In the genomic region with DNA sequence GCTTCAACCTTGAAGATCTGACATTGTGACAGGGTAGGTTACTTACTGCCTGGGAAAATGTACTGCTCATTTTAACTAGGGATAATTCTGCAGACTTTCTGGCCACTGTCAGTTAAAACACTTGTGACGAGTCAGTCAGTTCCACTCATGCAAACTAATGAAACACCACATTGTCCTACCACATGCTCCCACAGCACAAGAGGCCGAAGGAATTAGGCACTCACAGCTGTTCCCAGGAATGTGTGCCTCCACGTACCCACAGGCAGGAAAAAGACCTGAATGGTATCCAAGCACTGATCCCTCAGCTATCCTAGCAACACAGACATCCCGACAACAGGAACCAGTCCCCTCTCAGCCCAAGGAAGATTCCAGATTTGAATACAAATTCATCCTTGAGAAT, we compare ENCODE assay signal across 14 cellular contexts. TPM values are rescaled to one million over a fixed set of nuclear protein-coding genes. Genes with fewer than 3 reads are reported as not detected.
DNase-seq lines count a peak whose midpoint lies in the region; ATAC-seq and TF ChIP-seq lines count a peak whose summit lies in the region.
"Had no signal": no experiment of that assay in that cellular context is flagged by ENCODE, and none has a peak within 500 bp of the region (broad histone marks: within the 10 kb centered on the region; RNA-seq: fewer than 3 reads in every experiment).

No MANE protein-coding gene starts in this region.

- H3K4me3 ChIP-seq in HCT116 (replicated peaks in 1 of 2; ENCODE audit: low read depth in 1 of 2, low read length in 2 of 2) = no peak overlapping the region
- no peak overlapping the region for H3K4me3 ChIP-seq in SK-N-SH (ENCODE audit: low read depth in 2 of 2, low read length in 1 of 2)
- H3K4me3 ChIP-seq: thoracic aorta had no signal

- TF ChIP-seq POLR2A in HCT116 (IDR thresholded peaks at IDR 0.05; ENCODE audit: borderline replicate concordance, extremely low read depth, insufficient read depth, insufficient read length) = no peak

- H3K9me2 ChIP-seq in HCT116 (ENCODE audit: insufficient read depth) = no peaks in the 10 kb centered on the region
- H3K9me2 ChIP-seq in SK-N-SH = no peaks in the 10 kb centered on the region

- H3K79me2 ChIP-seq in HCT116 (ENCODE audit: insufficient read depth, low read length) (peaks cover 96% of the 10 kb centered on the region), SK-N-SH (ENCODE audit: insufficient read depth) (peaks cover 93% of the 10 kb centered on the region)

- H3K4me1 ChIP-seq in HCT116 (ENCODE audit: control insufficient read depth in 1 of 2, insufficient read depth in 2 of 2, low read length in 2 of 2) (peaks cover 56 to 91% of the 10 kb centered on the region in 2 experiments), SK-N-SH (ENCODE audit: control insufficient read depth in 1 of 2, insufficient read depth in 2 of 2, low read depth in 1 of 2, low read length in 1 of 2) (peaks cover 70 to 82% of the 10 kb centered on the region in 2 experiments)

- H3K4me2 ChIP-seq in HCT116 (ENCODE audit: low read length) (no peak overlapping the region), SK-N-SH (peak overlapping the region; percentile 13)

- peak in 1 of 2 experiments; percentile 50; a peak in 1 of 4 replicates for TF ChIP-seq EP300 in SK-N-SH (IDR thresholded peaks at IDR 0.05; ENCODE audit: borderline replicate concordance in 1 of 2, low read depth in 1 of 2, low read length in 1 of 2)

- H3K27me3 ChIP-seq in HCT116 (ENCODE audit: insufficient read depth, low read length) (no peaks in the 10 kb centered on the region), SK-N-SH (ENCODE audit: insufficient read depth) (no peaks in the 10 kb centered on the region)

- TF ChIP-seq RAD21 in HCT116 (IDR thresholded peaks at IDR 0.05; ENCODE audit: low read depth) (no peak), SK-N-SH (IDR thresholded peaks at IDR 0.05; ENCODE audit: low read length) (no peak)

- no peak for DNase-seq in HCT116 (ENCODE audit: low read depth, low spot score)
- DNase-seq in SK-N-SH = no peak
- peak; percentile 70 for DNase-seq in foreskin melanocyte
- peak; percentile 70 for DNase-seq in pons (ENCODE audit: low spot score)
- no peak for DNase-seq in COLO829 (ENCODE audit: low spot score)
- DNase-seq in activated CD8-positive, alpha-beta memory T cell treated with anti-CD3 and anti-CD28 coated beads for 24 hours = no peak
- DNase-seq: effector memory CD8-positive, alpha-beta T cell; NCI-H146; NCI-H510A; stimulated activated CD4-positive, alpha-beta T cell treated with anti-CD3 and anti-CD28 coated beads, Interleukin-4, amount 100 ng/mL, for 1 hour had no signal

- H3K9me3 ChIP-seq in HCT116 (ENCODE audit: control insufficient read depth in 1 of 2, insufficient read depth in 1 of 2, low read depth in 1 of 2, low read length in 2 of 2) = no peaks in the 10 kb centered on the region
- no peaks in the 10 kb centered on the region for H3K9me3 ChIP-seq in SK-N-SH
- H3K9me3 ChIP-seq: thoracic aorta had no signal

- intact Hi-C loops in HCT116 (cut with micrococcal nuclease) = no loop called here

- no peak for TF ChIP-seq CTCF in HCT116 (IDR thresholded peaks at IDR 0.05 in 2 of 3, conservative IDR thresholded peaks at IDR 0.05 in 1 of 3; ENCODE audit: borderline replicate concordance in 1 of 3, insufficient read depth in 1 of 3, low read depth in 2 of 3, low read length in 2 of 3)
- no peak for TF ChIP-seq CTCF in SK-N-SH (IDR thresholded peaks at IDR 0.05)

- H2AFZ ChIP-seq in HCT116 (ENCODE audit: low read depth, low read length, poor library complexity, severe bottlenecking) (no peak overlapping the region), SK-N-SH (ENCODE audit: low read depth) (no peak overlapping the region)

- H4K20me1 ChIP-seq in HCT116 (ENCODE audit: insufficient read depth) (peaks cover 13% of the 10 kb centered on the region; the same call in 1 of the 2 replicates), SK-N-SH (ENCODE audit: insufficient read depth) (peaks cover 91% of the 10 kb centered on the region)

- H3F3A ChIP-seq in SK-N-SH (replicated peaks; ENCODE audit: insufficient read depth) = peaks cover 93% of the 10 kb centered on the region

- 61% methylated on average over 4 of the region's 4 CpGs for WGBS in SK-N-SH (ENCODE audit: low lambda C conversion rate)

- CTCF ChIA-PET in HCT116 (lab: Charles Lee) = interaction anchor here (1.5 kb wide), 1 partner anchor 145 kb away, joined by 3 read pairs; no protein-coding TSS in a partner anchor
- CTCF ChIA-PET in SK-N-SH (lab: Yijun Ruan, JAX) = interaction anchor here (1.0 to 9.3 kb wide), 6 partner anchors 11 to 177 kb away, joined by 4 to 56 read pairs (median 18); partner anchors contain the start of gene BCAR3

- H3K27ac ChIP-seq in HCT116 (ENCODE audit: low read depth, low read length) (no peak overlapping the region), SK-N-SH (ENCODE audit: low read depth in 2 of 2, low read length in 1 of 2) (peak overlapping the region; percentile 60 to 81)
- H3K27ac ChIP-seq: thoracic aorta had no signal

- RAD21 ChIA-PET in HCT116 (lab: Charles Lee; ENCODE audit: low non-redundant PET in 1 of 2, low total read pairs in 2 of 2, uncharacterized antibody in 2 of 2, unreplicated experiment in 2 of 2) = no interaction called here

- POLR2A ChIA-PET in HCT116 (lab: Charles Lee) = no interaction called here
- POLR2A ChIA-PET in SK-N-SH (lab: Yijun Ruan, JAX) = no interaction called here

- peaks cover 0 to 47% of the 10 kb centered on the region in 2 experiments; a peak in 2 of 4 replicates for H3K36me3 ChIP-seq in HCT116 (ENCODE audit: control insufficient read depth in 1 of 2, insufficient read depth in 2 of 2, low read length in 2 of 2)
- peaks cover 26 to 61% of the 10 kb centered on the region in 2 experiments for H3K36me3 ChIP-seq in SK-N-SH (replicated peaks in 1 of 2; ENCODE audit: control insufficient read depth in 1 of 2, insufficient read depth in 2 of 2, low read length in 1 of 2)
- H3K36me3 ChIP-seq: thoracic aorta had no signal

- no peak for ATAC-seq in HCT116
- ATAC-seq in GM21825 (IDR thresholded peaks at IDR 0.05; ENCODE audit: unreplicated experiment) = no peak
- no peak for ATAC-seq in HG02588 (IDR thresholded peaks at IDR 0.05; ENCODE audit: unreplicated experiment)
- ATAC-seq: effector memory CD8-positive, alpha-beta T cell; natural killer cell treated with Interleukin-12 subunit alpha and Interleukin-12 subunit beta and Interleukin-15 and Interleukin-18, amount 100 ng/mL, for 72 hours had no signal

- no TSS peak for BruUV-seq in HCT116 (replicated peaks; lab: Mats Ljungman, UMichigan)

- H3K9ac ChIP-seq in HCT116 (ENCODE audit: low read length) (peak overlapping the region; percentile 2; the same call in 1 of the 2 replicates), SK-N-SH (peak overlapping the region; percentile 38; the same call in 1 of the 2 replicates)

TF ChIP-seq in HCT116, 20 proteins besides CTCF, POLR2A, EP300 and RAD21:
- TF ChIP-seq EZH2phosphoT487 (IDR thresholded peaks at IDR 0.05; ENCODE audit: borderline replicate concordance) = no peak
- TF ChIP-seq ZFX (IDR thresholded peaks at IDR 0.05) = no peak
- TF ChIP-seq EGR1 (IDR thresholded peaks at IDR 0.05; ENCODE audit: low read depth) = no peak
- no peak for TF ChIP-seq FOSL1 (IDR thresholded peaks at IDR 0.05; ENCODE audit: low read depth)
- TF ChIP-seq SRF (IDR thresholded peaks at IDR 0.05; ENCODE audit: low read depth) = no peak
- no peak for TF ChIP-seq SP1 (IDR thresholded peaks at IDR 0.05; ENCODE audit: low read depth)
- TF ChIP-seq CEBPB (IDR thresholded peaks at IDR 0.05; ENCODE audit: low read depth) = no peak
- TF ChIP-seq YY1 (IDR thresholded peaks at IDR 0.05; ENCODE audit: extremely low read depth, insufficient replicate concordance, low read depth, low read length) = no peak

TF ChIP-seq in SK-N-SH, 30 proteins besides CTCF, POLR2A, EP300 and RAD21 (continues in another document):
- TF ChIP-seq FOXM1 (IDR thresholded peaks at IDR 0.05; ENCODE audit: low read depth) (no peak), TEAD4 (IDR thresholded peaks at IDR 0.05; ENCODE audit: borderline replicate concordance, insufficient read depth) (no peak), MXI1 (IDR thresholded peaks at IDR 0.05; ENCODE audit: low read depth, low read length) (no peak), RFX5 (IDR thresholded peaks at IDR 0.05; ENCODE audit: low read length) (no peak), EZH2phosphoT487 (IDR thresholded peaks at IDR 0.05; ENCODE audit: borderline replicate concordance, low read depth) (no peak), GATA2 (CRISPR knock-in tag; IDR thresholded peaks at IDR 0.05) (no peak), NRF1 (IDR thresholded peaks at IDR 0.05; ENCODE audit: low read depth, low read length) (no peak), USF1 (IDR thresholded peaks at IDR 0.05; ENCODE audit: borderline replicate concordance, low read depth) (no peak), FOXJ3 (CRISPR knock-in tag; IDR thresholded peaks at IDR 0.05) (no peak), FOSL2 (IDR thresholded peaks at IDR 0.05; ENCODE audit: borderline replicate concordance, low read depth) (no peak), SMC3 (IDR thresholded peaks at IDR 0.05; ENCODE audit: low read depth, low read length) (no peak), SIN3A (IDR thresholded peaks at IDR 0.05; ENCODE audit: borderline replicate concordance, low read depth, low read length) (no peak), NFIC (IDR thresholded peaks at IDR 0.05; ENCODE audit: borderline replicate concordance) (0 out of 2 replicates have a peak, but pooled peaks have one; percentile 34), GABPA (IDR thresholded peaks at IDR 0.05; ENCODE audit: low read depth) (no peak)
- TF ChIP-seq, protein P1, sequence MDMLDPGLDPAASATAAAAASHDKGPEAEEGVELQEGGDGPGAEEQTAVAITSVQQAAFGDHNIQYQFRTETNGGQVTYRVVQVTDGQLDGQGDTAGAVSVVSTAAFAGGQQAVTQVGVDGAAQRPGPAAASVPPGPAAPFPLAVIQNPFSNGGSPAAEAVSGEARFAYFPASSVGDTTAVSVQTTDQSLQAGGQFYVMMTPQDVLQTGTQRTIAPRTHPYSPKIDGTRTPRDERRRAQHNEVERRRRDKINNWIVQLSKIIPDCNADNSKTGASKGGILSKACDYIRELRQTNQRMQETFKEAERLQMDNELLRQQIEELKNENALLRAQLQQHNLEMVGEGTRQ (IDR thresholded peaks at IDR 0.05; ENCODE audit: borderline replicate concordance, low read depth, low read length) = no peak

RNA-seq across cellular contexts. Expression of gene BCAR3, which starts 12.3 kb away (rescaled TPM):
- total RNA-seq in HCT116 (2021; ENCODE audit: unreplicated experiment) = 24.5 TPM
- 43.6 and 47.9 TPM in 2 replicates for polyA plus RNA-seq in HCT116 (2012)
- polyA plus RNA-seq in SK-N-SH (2012; rRNA removed) = 49.2 and 58.4 TPM in 2 replicates
- polyA plus RNA-seq in SK-N-SH (2012; cell fraction: cytosol; rRNA removed) = 40.2 and 48.4 TPM in 2 replicates
- polyA plus RNA-seq in SK-N-SH (2012; cell fraction: nucleus; rRNA removed) = 59.5 and 69.2 TPM in 2 replicates

Comparison
In these comparisons a context has a peak if more than half of its experiments do, and no peak if none do; other contexts are left out.
1. DNase-seq: peak in foreskin melanocyte (single experiment) and pons (single experiment); none in HCT116 (single experiment), SK-N-SH (single experiment), COLO829 (single experiment) and activated CD8-positive, alpha-beta memory T cell treated with anti-CD3 and anti-CD28 coated beads for 24 hours (single experiment).
2. Of the 11 proteins assayed by ChIP-seq in both SK-N-SH and HCT116: peak only in SK-N-SH: JUND and MAX; only in HCT116: none; in both: none; in neither: 9.